Comparison of ENCODE assay signal across 11 cellular contexts in genomic region chr15:57217716-57218598, GRCh38.
A peak's percentile ranks its signal among the peaks of the same experiment; 100 is the strongest.
DNase-seq lines count a peak whose midpoint lies in the region; ATAC-seq and TF ChIP-seq lines count a peak whose summit lies in the region.
"Had no signal": no experiment of that assay in that cellular context is flagged by ENCODE, and none has a peak within 500 bp of the region (broad histone marks: within the 10 kb centered on the region; RNA-seq: fewer than 3 reads in every experiment).

No MANE protein-coding gene starts in this region.

- DNase-seq in NOMO-1 (lab: John Stamatoyannopoulos, UW; ENCODE audit: unreplicated experiment in 2 of 2) (peak; percentile 41 to 62), NOMO-1 treated with dmso at 0.1 percent for 144 hours (lab: John Stamatoyannopoulos, UW; ENCODE audit: unreplicated experiment) (no peak), SJCRH30 (peak; percentile 69 to 88), thoracic aorta (ENCODE audit: low spot score) (no peak), occipital lobe (lab: John Stamatoyannopoulos, UW) (no peak), GM19240 (ENCODE audit: insufficient read length, low spot score) (no peak)
- DNase-seq in activated CD4-positive, alpha-beta T cell treated with anti-CD3 and anti-CD28 coated beads for 4 hours = no peak
- DNase-seq: CD4-positive, CD25-positive, alpha-beta regulatory T cell; cerebellar nuclear complex; mesendoderm had no signal

- H3K27me3 ChIP-seq in SJCRH30 (no peaks in the 10 kb centered on the region), iPS-20b (ENCODE audit: insufficient read depth, low read length) (no peaks in the 10 kb centered on the region), thoracic aorta (replicated peaks; ENCODE audit: insufficient read depth) (no peaks in the 10 kb centered on the region)

- ATAC-seq in thoracic aorta (ENCODE audit: insufficient number of reproducible peaks, low FRiP score, low read depth) = no peak

- TF ChIP-seq CTCF in thoracic aorta (IDR thresholded peaks at IDR 0.05) = no peak

- no peaks in the 10 kb centered on the region for H3K9me3 ChIP-seq in SJCRH30 (replicated peaks)
- H3K9me3 ChIP-seq in iPS-20b (ENCODE audit: insufficient read depth, low read depth, low read length) = no peaks in the 10 kb centered on the region
- H3K9me3 ChIP-seq in thoracic aorta = no peaks in the 10 kb centered on the region

- H3K36me3 ChIP-seq in SJCRH30 (no peaks in the 10 kb centered on the region), iPS-20b (ENCODE audit: insufficient read depth, low read depth, low read length) (no peaks in the 10 kb centered on the region), thoracic aorta (no peaks in the 10 kb centered on the region)

- H3K27ac ChIP-seq in SJCRH30 = peak overlapping the region; percentile 81
- no peak overlapping the region for H3K27ac ChIP-seq in iPS-20b (ENCODE audit: low read length)
- no peak overlapping the region for H3K27ac ChIP-seq in thoracic aorta

- H3K4me1 ChIP-seq in SJCRH30 (peaks cover 35% of the 10 kb centered on the region), iPS-20b (ENCODE audit: insufficient read depth, low read length) (peaks cover 40% of the 10 kb centered on the region), thoracic aorta (ENCODE audit: control insufficient read depth in 1 of 2, low read depth in 2 of 2) (peaks cover 26 to 47% of the 10 kb centered on the region in 2 donors)

- H3K4me3 ChIP-seq in SJCRH30 (peak overlapping the region; percentile 15), iPS-20b (ENCODE audit: low read length) (no peak overlapping the region; the same call in 1 of the 2 replicates), thoracic aorta (peak overlapping the region; percentile 24)

- H3K9ac ChIP-seq in iPS-20b (ENCODE audit: low read depth, low read length) = peak overlapping the region; percentile 1; the same call in 1 of the 2 replicates

Comparison
In these comparisons a context has a peak if more than half of its experiments do, and no peak if none do; other contexts are left out.
1. DNase-seq: peak in NOMO-1 (2 of 2) and SJCRH30 (2 of 2); none in NOMO-1 treated with dmso at 0.1 percent for 144 hours (single experiment), thoracic aorta (single experiment), occipital lobe (single experiment), activated CD4-positive, alpha-beta T cell treated with anti-CD3 and anti-CD28 coated beads for 4 hours (0 of 2) and GM19240 (single experiment).